33 cellular contexts compared by ENCODE assay signal in genomic region chr20:8589956-8590355, GRCh38.
DNase-seq lines count a peak whose midpoint lies in the region; FAIRE-seq and TF ChIP-seq lines count a peak whose summit lies in the region.
"Had no signal": no experiment of that assay in that cellular context is flagged by ENCODE, and none has a peak within 500 bp of the region (broad histone marks: within the 10 kb centered on the region; RNA-seq: fewer than 3 reads in every experiment).

No MANE protein-coding gene starts in this region.

- no CpG with 5 or more reads among the region's 4 CpGs for WGBS in neuronal stem cell (ENCODE audit: extremely low coverage in 2 of 2, insufficient read length in 2 of 2, insufficient replicate concordance in 1 of 2), 2 donors

- no peak overlapping the region for H2BK5ac ChIP-seq in neuronal stem cell (ENCODE audit: low read length)

- DNase-seq in AG08395 (ENCODE audit: low spot score) (peak; percentile 22), HS-5 (ENCODE audit: low read depth) (peak; percentile 44), astrocyte (ENCODE audit: low read depth) (peak; percentile 53), glomerular endothelial cell (ENCODE audit: extremely low read depth, low read depth, low spot score) (peak; percentile 82), neuronal stem cell (ENCODE audit: low spot score) (no peak), NCI-H82 (lab: John Stamatoyannopoulos, UW) (no peak), Calu3 (no peak), NCI-H446 (lab: John Stamatoyannopoulos, UW) (no peak)
- DNase-seq: activated CD4-positive, alpha-beta T cell treated with anti-CD3 and anti-CD28 coated beads, Interleukin-2, amount 10 ng/mL, durations not matched to agents 24 days and 14 days; activated naive CD4-positive, alpha-beta T cell treated with Interleukin-2 at 50 U/mL for 16 hours; activated T-cell treated with anti-CD3 and anti-CD28 coated beads, Interleukin-2, amount 50 U/mL, for 24 hours; adrenal gland; AML-193; CD4-positive, alpha-beta T cell; H9; Kasumi-1; left ventricle myocardium superior; NCI-H1092; NCI-H187 treated with DMSO at 0.1 percent for 48 hours; NCI-H526; pancreas; SIG-M5; stimulated activated CD4-positive, alpha-beta T cell treated with anti-CD3 and anti-CD28 coated beads, Interleukin-1b, Interleukin-23, amount 100 ng/mL, for 48 hours; stimulated activated CD8-positive, alpha-beta memory T cell treated with anti-CD3 and anti-CD28 coated beads, Interleukin-4, amount 100 ng/mL, for 48 hours; stimulated activated naive CD8-positive, alpha-beta T cell treated with anti-CD3 and anti-CD28 coated beads, Interleukin-15, amount 100 ng/mL, for 72 hours; tibial artery had no signal

- H3K4me2 ChIP-seq in astrocyte (ENCODE audit: low read length) = peak overlapping the region; percentile 16
- H3K4me2 ChIP-seq in neuronal stem cell (ENCODE audit: insufficient read depth, low read length, poor library complexity, severe bottlenecking) = no peak overlapping the region
- H3K4me2 ChIP-seq: smooth muscle cell had no signal

- H3K27ac Mint-ChIP-seq in astrocyte (ENCODE audit: unreplicated experiment) (no peak overlapping the region), Calu3 (ENCODE audit: unreplicated experiment) (no peak overlapping the region)
- H3K27ac Mint-ChIP-seq: activated CD4-positive, alpha-beta T cell treated with anti-CD3 and anti-CD28 coated beads, Interleukin-2, amount 10 ng/mL, durations not matched to agents 24 days and 14 days; activated T-cell treated with anti-CD3 and anti-CD28 coated beads, Interleukin-2, amount 50 U/mL, for 24 hours; CD4-positive, alpha-beta T cell; H9; nephron; stimulated activated naive CD8-positive, alpha-beta T cell treated with anti-CD3 and anti-CD28 coated beads, Interleukin-15, amount 100 ng/mL, for 72 hours had no signal

- H3K14ac ChIP-seq in neuronal stem cell (ENCODE audit: low read length) = no peak overlapping the region

- no peak for FAIRE-seq in astrocyte (lab: Jason Lieb, UNC)
- FAIRE-seq: bronchial epithelial cell, colon, islet of Langerhans, pancreas had no signal

- TF ChIP-seq CTCF in astrocyte (IDR thresholded peaks at IDR 0.05; ENCODE audit: insufficient read depth, low read depth, low read length) (no peak), Calu3 (IDR thresholded peaks at IDR 0.05; ENCODE audit: unreplicated experiment) (no peak)

- H3K4me1 ChIP-seq in astrocyte (ENCODE audit: insufficient read depth, low read length) (no peaks in the 10 kb centered on the region), neuronal stem cell (ENCODE audit: control insufficient read depth in 2 of 2, insufficient read depth in 1 of 2, low read depth in 1 of 2, low read length in 2 of 2) (peaks cover 0 to 2% of the 10 kb centered on the region in 2 donors)
- H3K4me1 ChIP-seq: adrenal gland, esophagus muscularis mucosa, pancreas, right atrium auricular region, tibial artery had no signal

- no peak overlapping the region for H3K18ac ChIP-seq in neuronal stem cell (ENCODE audit: low read length)

- H3K36me3 Mint-ChIP-seq in astrocyte (ENCODE audit: low read depth, unreplicated experiment) (no peaks in the 10 kb centered on the region), Calu3 (ENCODE audit: insufficient read depth, unreplicated experiment) (no peaks in the 10 kb centered on the region)

- H2BK12ac ChIP-seq in neuronal stem cell (ENCODE audit: low read length) = no peak overlapping the region

- no peak overlapping the region for H3K4ac ChIP-seq in neuronal stem cell (ENCODE audit: low read length)

- no peaks in the 10 kb centered on the region for H4K20me1 ChIP-seq in astrocyte (ENCODE audit: insufficient read depth, low read length)

- H2BK15ac ChIP-seq in neuronal stem cell (ENCODE audit: low read length) = no peak overlapping the region

- H3K23ac ChIP-seq in neuronal stem cell (ENCODE audit: low read depth, low read length, poor library complexity) = no peak overlapping the region

- H3K4me3 ChIP-seq in astrocyte (ENCODE audit: insufficient read depth, low read depth, low read length) (no peak overlapping the region), neuronal stem cell (ENCODE audit: low read length in 2 of 2) (no peak overlapping the region)
- H3K4me3 ChIP-seq: adrenal gland, esophagus muscularis mucosa, pancreas, right atrium auricular region, smooth muscle cell, tibial artery had no signal

- H3K27me3 ChIP-seq in astrocyte (ENCODE audit: insufficient read depth, low read length) (no peaks in the 10 kb centered on the region), neuronal stem cell (ENCODE audit: control insufficient read depth in 3 of 3, insufficient read depth in 3 of 3, low read depth in 1 of 3, low read length in 3 of 3) (no peaks in the 10 kb centered on the region)
- H3K27me3 ChIP-seq: adrenal gland, esophagus muscularis mucosa, pancreas, right atrium auricular region, tibial artery had no signal

- H3K9me3 ChIP-seq in astrocyte (ENCODE audit: insufficient read depth, low read depth, low read length) (no peaks in the 10 kb centered on the region), neuronal stem cell (replicated peaks in 1 of 2; ENCODE audit: control insufficient read depth in 2 of 2, insufficient read depth in 1 of 2, low read depth in 1 of 2, low read length in 2 of 2) (peaks cover 0 to 1% of the 10 kb centered on the region in 2 donors)
- H3K9me3 ChIP-seq: adrenal gland, esophagus muscularis mucosa, pancreas, right atrium auricular region, tibial artery had no signal

- H3K36me3 ChIP-seq in astrocyte (ENCODE audit: insufficient read depth, low read length) = no peaks in the 10 kb centered on the region
- no peaks in the 10 kb centered on the region for H3K36me3 ChIP-seq in neuronal stem cell (replicated peaks in 1 of 2; ENCODE audit: control insufficient read depth in 2 of 2, insufficient read depth in 2 of 2, low read length in 2 of 2)
- H3K36me3 ChIP-seq: adrenal gland, esophagus muscularis mucosa, pancreas, right atrium auricular region, tibial artery had no signal

- H3K27ac ChIP-seq in astrocyte (ENCODE audit: low read depth, low read length) (peak overlapping the region; percentile 27), neuronal stem cell (replicated peaks; ENCODE audit: low read length) (no peak overlapping the region)
- H3K27ac ChIP-seq: adrenal gland, pancreas, right atrium auricular region, tibial artery had no signal

- BruUV-seq in Calu3 (replicated peaks; lab: Mats Ljungman, UMichigan) = no TSS peak

- no peaks in the 10 kb centered on the region for H3K4me1 Mint-ChIP-seq in astrocyte (ENCODE audit: low read depth, unreplicated experiment)
- H3K4me1 Mint-ChIP-seq in Calu3 (ENCODE audit: low read depth, unreplicated experiment) = no peaks in the 10 kb centered on the region
- H3K4me1 Mint-ChIP-seq: activated CD4-positive, alpha-beta T cell treated with anti-CD3 and anti-CD28 coated beads, Interleukin-2, amount 10 ng/mL, durations not matched to agents 24 days and 14 days; nephron; stimulated activated naive CD8-positive, alpha-beta T cell treated with anti-CD3 and anti-CD28 coated beads, Interleukin-15, amount 100 ng/mL, for 72 hours had no signal

- H2AFZ ChIP-seq in astrocyte (ENCODE audit: low read depth, low read length) (no peak overlapping the region), neuronal stem cell (ENCODE audit: low read length) (no peak overlapping the region)

- CTCF ChIA-PET in Calu3 (lab: Charles Lee) = interaction anchor here (0.6 kb wide), 1 partner anchor 432 kb away, joined by 4 read pairs; no protein-coding TSS in a partner anchor

- intact Hi-C loops in Calu3 (cut with micrococcal nuclease; ENCODE audit: unreplicated experiment) = no loop called here

- H4K8ac ChIP-seq in neuronal stem cell (ENCODE audit: low read depth, low read length) = no peak overlapping the region

- H3K9ac ChIP-seq in astrocyte (ENCODE audit: low read length) (no peak overlapping the region), neuronal stem cell (ENCODE audit: low read depth, low read length, poor library complexity) (no peak overlapping the region)

- no peaks in the 10 kb centered on the region for H3K79me2 ChIP-seq in astrocyte (ENCODE audit: insufficient read depth, low read length)

- no peak overlapping the region for H2BK120ac ChIP-seq in neuronal stem cell (ENCODE audit: low read depth, low read length)

- H3K27me3 Mint-ChIP-seq in astrocyte (ENCODE audit: low read depth, unreplicated experiment) (no peaks in the 10 kb centered on the region), Calu3 (ENCODE audit: unreplicated experiment) (no peaks in the 10 kb centered on the region)
- H3K27me3 Mint-ChIP-seq: activated CD4-positive, alpha-beta T cell treated with anti-CD3 and anti-CD28 coated beads, Interleukin-2, amount 10 ng/mL, durations not matched to agents 24 days and 14 days; activated T-cell treated with anti-CD3 and anti-CD28 coated beads, Interleukin-2, amount 50 U/mL, for 24 hours; CD4-positive, alpha-beta T cell; stimulated activated naive CD8-positive, alpha-beta T cell treated with anti-CD3 and anti-CD28 coated beads, Interleukin-15, amount 100 ng/mL, for 72 hours had no signal

- no peaks in the 10 kb centered on the region for H3K79me1 ChIP-seq in neuronal stem cell (ENCODE audit: low read depth, low read length)

- no peak overlapping the region for H2AK5ac ChIP-seq in neuronal stem cell (ENCODE audit: low read depth, low read length)

- H3K9me3 Mint-ChIP-seq in astrocyte (ENCODE audit: unreplicated experiment) = no peaks in the 10 kb centered on the region
- H3K9me3 Mint-ChIP-seq in Calu3 (ENCODE audit: low read depth, unreplicated experiment) = no peaks in the 10 kb centered on the region
- H3K9me3 Mint-ChIP-seq: activated CD4-positive, alpha-beta T cell treated with anti-CD3 and anti-CD28 coated beads, Interleukin-2, amount 10 ng/mL, durations not matched to agents 24 days and 14 days; activated T-cell treated with anti-CD3 and anti-CD28 coated beads, Interleukin-2, amount 50 U/mL, for 24 hours; CD4-positive, alpha-beta T cell; stimulated activated naive CD8-positive, alpha-beta T cell treated with anti-CD3 and anti-CD28 coated beads, Interleukin-15, amount 100 ng/mL, for 72 hours had no signal

- H3K4me3 Mint-ChIP-seq in astrocyte (ENCODE audit: unreplicated experiment) (no peak overlapping the region), Calu3 (ENCODE audit: low read depth, unreplicated experiment) (no peak overlapping the region)
- H3K4me3 Mint-ChIP-seq: activated CD4-positive, alpha-beta T cell treated with anti-CD3 and anti-CD28 coated beads, Interleukin-2, amount 10 ng/mL, durations not matched to agents 24 days and 14 days; activated T-cell treated with anti-CD3 and anti-CD28 coated beads, Interleukin-2, amount 50 U/mL, for 24 hours; CD4-positive, alpha-beta T cell; H9; nephron; stimulated activated naive CD8-positive, alpha-beta T cell treated with anti-CD3 and anti-CD28 coated beads, Interleukin-15, amount 100 ng/mL, for 72 hours had no signal

- no peak overlapping the region for H4K91ac ChIP-seq in neuronal stem cell (ENCODE audit: low read depth, low read length, poor library complexity)

Comparison
In these comparisons a context has a peak if more than half of its experiments do, and no peak if none do; other contexts are left out.
1. DNase-seq: peak in AG08395 (single experiment), HS-5 (single experiment), astrocyte (single experiment) and glomerular endothelial cell (single experiment); none in neuronal stem cell (single experiment), NCI-H82 (single experiment), Calu3 (single experiment) and NCI-H446 (0 of 2).